12 cellular contexts compared by ENCODE assay signal in genomic region chr2:239106971-239107370, GRCh38.
"Had no signal": no experiment of that assay in that cellular context is flagged by ENCODE, and none has a peak within 500 bp of the region (broad histone marks: within the 10 kb centered on the region; RNA-seq: fewer than 3 reads in every experiment).

No MANE protein-coding gene starts in this region.

- H3K4me3 Mint-ChIP-seq: naive thymus-derived CD4-positive, alpha-beta T cell; nephron progenitor cell had no signal

- H3K9me3 Mint-ChIP-seq: naive thymus-derived CD4-positive, alpha-beta T cell; nephron progenitor cell had no signal

- H3K4me1 Mint-ChIP-seq: naive thymus-derived CD4-positive, alpha-beta T cell; nephron progenitor cell had no signal

- H3K27me3 Mint-ChIP-seq: naive thymus-derived CD4-positive, alpha-beta T cell had no signal

- DNase-seq: effector CD8-positive, alpha-beta T cell; foreskin melanocyte; naive thymus-derived CD4-positive, alpha-beta T cell; stimulated activated CD4-positive, alpha-beta T cell treated with anti-CD3 and anti-CD28 coated beads, Interleukin-2, amount 100 ng/mL, for 48 hours; stimulated activated naive CD4-positive, alpha-beta T cell treated with Interleukin-2 at 50 U/mL for 16 hours; tibial artery; upper lobe of left lung had no signal

- H3K9me3 ChIP-seq: heart left ventricle, right atrium auricular region, suprapubic skin, tibial artery, upper lobe of left lung, uterus had no signal

- H3K27ac Mint-ChIP-seq: naive thymus-derived CD4-positive, alpha-beta T cell; nephron progenitor cell had no signal

- H3K27ac ChIP-seq: right atrium auricular region, suprapubic skin, tibial artery, upper lobe of left lung, uterus had no signal

- ATAC-seq: naive thymus-derived CD4-positive, alpha-beta T cell had no signal
